36 cellular contexts compared by ENCODE assay signal in genomic region chr2:122363885-122364284, GRCh38.
"Had no signal": no experiment of that assay in that cellular context is flagged by ENCODE, and none has a peak within 500 bp of the region (broad histone marks: within the 10 kb centered on the region; RNA-seq: fewer than 3 reads in every experiment).

No MANE protein-coding gene starts in this region.

- H3K9me3 ChIP-seq: adrenal gland, ascending aorta had no signal

- H3K27ac Mint-ChIP-seq: activated B cell treated with CpG ODN at 0.5 μM for 24 hours; activated CD4-positive, alpha-beta memory T cell treated with anti-CD3 and anti-CD28 coated beads for 36 hours; activated CD4-positive, alpha-beta T cell treated with anti-CD3 and anti-CD28 coated beads, Interleukin-2, amount 10 ng/mL, durations not matched to agents 24 days and 14 days; activated CD8-positive, alpha-beta T cell treated with anti-CD3 and anti-CD28 coated beads for 36 hours; activated naive CD4-positive, alpha-beta T cell treated with anti-CD3 and anti-CD28 coated beads for 36 hours; activated naive CD4-positive, alpha-beta T cell treated with anti-CD3 and anti-CD28 coated beads, Interleukin-2, amount 50 U/mL, for 72 hours; activated naive CD8-positive, alpha-beta T cell treated with anti-CD3 and anti-CD28 coated beads for 36 hours; activated T-cell treated with anti-CD3 and anti-CD28 coated beads, Interleukin-2, amount 50 U/mL, for 72 hours; activated T-helper 1 cell treated with anti-CD3 and anti-CD28 coated beads, Interleukin-12 subunit alpha, Interleukin-12 subunit beta, Interleukin-2, Interleukin-4 antibody, amounts not matched to agents 30 ng/mL and 10 ng/mL and 1 ng/mL, durations not matched to agents 14 hours and 24 hours and 36 hours; activated T-helper 17 cell treated with anti-CD3 and anti-CD28 coated beads, Interleukin-2, amount 50 U/mL, for 72 hours; brain; T-helper 1 cell treated with Interleukin-12 subunit alpha and Interleukin-12 subunit beta and Interleukin-4 antibody, amounts not matched to agents 30 μg/mL and 1 μg/mL, for 36 hours; T-helper 2 cell treated with Interferon-gamma antibody and Interleukin-4, amounts not matched to agents 5 μg/mL and 100 μg/mL, for 36 hours had no signal

- H3K4me3 ChIP-seq: adrenal gland, ascending aorta, cardiac muscle cell had no signal

- ATAC-seq: activated CD8-positive, alpha-beta T cell treated with anti-CD3 and anti-CD28 coated beads for 36 hours; activated naive CD4-positive, alpha-beta T cell treated with anti-CD3 and anti-CD28 coated beads, Interleukin-2, amount 50 U/mL, for 72 hours; activated T-cell treated with anti-CD3 and anti-CD28 coated beads, Interleukin-2, amount 50 U/mL, for 4 hours; activated T-cell treated with anti-CD3 and anti-CD28 coated beads, Interleukin-2, amount 50 U/mL, for 72 hours; activated T-helper 17 cell treated with anti-CD3 and anti-CD28 coated beads, Interleukin-2, amount 50 U/mL, for 72 hours had no signal

- H3K27me3 ChIP-seq: adrenal gland, ascending aorta, cardiac muscle cell had no signal

- H3K4me3 Mint-ChIP-seq: activated B cell treated with CpG ODN at 0.5 μM for 24 hours; activated CD4-positive, alpha-beta memory T cell treated with anti-CD3 and anti-CD28 coated beads for 36 hours; activated CD4-positive, alpha-beta T cell treated with anti-CD3 and anti-CD28 coated beads, Interleukin-2, amount 10 ng/mL, durations not matched to agents 24 days and 14 days; activated CD8-positive, alpha-beta T cell treated with anti-CD3 and anti-CD28 coated beads for 36 hours; activated naive CD4-positive, alpha-beta T cell treated with anti-CD3 and anti-CD28 coated beads for 36 hours; activated naive CD8-positive, alpha-beta T cell treated with anti-CD3 and anti-CD28 coated beads for 36 hours; activated T-cell treated with anti-CD3 and anti-CD28 coated beads, Interleukin-2, amount 50 U/mL, for 4 hours; activated T-cell treated with anti-CD3 and anti-CD28 coated beads, Interleukin-2, amount 50 U/mL, for 72 hours; activated T-helper 1 cell treated with anti-CD3 and anti-CD28 coated beads, Interleukin-12 subunit alpha, Interleukin-12 subunit beta, Interleukin-2, Interleukin-4 antibody, amounts not matched to agents 30 ng/mL and 10 ng/mL and 1 ng/mL, durations not matched to agents 14 hours and 24 hours and 36 hours; activated T-helper 17 cell treated with anti-CD3 and anti-CD28 coated beads, Interleukin-2, amount 50 U/mL, for 72 hours; brain; central memory CD8-positive, alpha-beta T cell; T-helper 1 cell treated with Interleukin-12 subunit alpha and Interleukin-12 subunit beta and Interleukin-4 antibody, amounts not matched to agents 30 μg/mL and 1 μg/mL, for 36 hours; T-helper 2 cell treated with Interferon-gamma antibody and Interleukin-4, amounts not matched to agents 5 μg/mL and 100 μg/mL, for 36 hours had no signal

- H3K4me1 ChIP-seq: adrenal gland, ascending aorta had no signal

- DNase-seq: activated B cell treated with CpG ODN at 0.5 μM for 24 hours; activated CD4-positive, alpha-beta memory T cell treated with anti-CD3 and anti-CD28 coated beads for 36 hours; activated CD4-positive, alpha-beta T cell treated with anti-CD3 and anti-CD28 coated beads for 4 hours; activated CD4-positive, alpha-beta T cell treated with anti-CD3 and anti-CD28 coated beads, Interleukin-2, amount 10 ng/mL, durations not matched to agents 24 days and 14 days; activated CD4-positive, alpha-beta T cell treated with anti-CD3 and anti-CD28 coated beads, Interleukin-2, amount 50 U/mL, for 1 hour; activated CD4-positive, alpha-beta T cell treated with anti-CD3 and anti-CD28 coated beads, Interleukin-2, amount 50 U/mL, for 4 hours; activated CD4-positive, CD25-positive, alpha-beta regulatory T cell treated with anti-CD3 and anti-CD28 coated beads, Interleukin-2, amount 50 U/mL, for 72 hours; activated CD8-positive, alpha-beta memory T cell treated with anti-CD3 and anti-CD28 coated beads, Interleukin-2, amount 50 U/mL, for 4 hours; activated CD8-positive, alpha-beta T cell treated with anti-CD3 and anti-CD28 coated beads for 36 hours; activated effector memory CD4-positive, alpha-beta T cell treated with anti-CD3 and anti-CD28 coated beads, Interleukin-2, amount 50 U/mL, for 16 hours; activated gamma-delta T cell treated with Interleukin-2 at 50 U/mL for 16 hours; activated naive CD4-positive, alpha-beta T cell; activated naive CD4-positive, alpha-beta T cell treated with anti-CD3 and anti-CD28 coated beads for 36 hours; activated naive CD4-positive, alpha-beta T cell treated with anti-CD3 and anti-CD28 coated beads, Interleukin-2, amount 50 U/mL, for 16 hours; activated naive CD8-positive, alpha-beta T cell treated with anti-CD3 and anti-CD28 coated beads for 36 hours; activated T-cell treated with anti-CD3 and anti-CD28 coated beads for 4 hours; activated T-cell treated with anti-CD3 and anti-CD28 coated beads, Interleukin-2, amount 50 U/mL, for 1 hour; activated T-cell treated with anti-CD3 and anti-CD28 coated beads, Interleukin-2, amount 50 U/mL, for 4 hours; activated T-cell treated with anti-CD3 and anti-CD28 coated beads, Interleukin-2, amount 50 U/mL, for 72 hours; adrenal gland; amniotic stem cell; caudate nucleus; cerebellar nuclear complex; T-helper 1 cell; T-helper 2 cell; T-helper 9 cell had no signal

- H3K9me3 Mint-ChIP-seq: activated B cell treated with CpG ODN at 0.5 μM for 24 hours; activated CD4-positive, alpha-beta memory T cell treated with anti-CD3 and anti-CD28 coated beads for 36 hours; activated CD4-positive, alpha-beta T cell treated with anti-CD3 and anti-CD28 coated beads, Interleukin-2, amount 10 ng/mL, durations not matched to agents 24 days and 14 days; activated CD8-positive, alpha-beta T cell treated with anti-CD3 and anti-CD28 coated beads for 36 hours; activated naive CD4-positive, alpha-beta T cell treated with anti-CD3 and anti-CD28 coated beads for 36 hours; activated naive CD4-positive, alpha-beta T cell treated with anti-CD3 and anti-CD28 coated beads, Interleukin-2, amount 50 U/mL, for 72 hours; activated naive CD8-positive, alpha-beta T cell treated with anti-CD3 and anti-CD28 coated beads for 36 hours; activated T-cell treated with anti-CD3 and anti-CD28 coated beads, Interleukin-2, amount 50 U/mL, for 72 hours; activated T-helper 1 cell treated with anti-CD3 and anti-CD28 coated beads, Interleukin-12 subunit alpha, Interleukin-12 subunit beta, Interleukin-2, Interleukin-4 antibody, amounts not matched to agents 30 ng/mL and 10 ng/mL and 1 ng/mL, durations not matched to agents 14 hours and 24 hours and 36 hours; activated T-helper 17 cell treated with anti-CD3 and anti-CD28 coated beads, Interleukin-2, amount 50 U/mL, for 72 hours; brain; central memory CD8-positive, alpha-beta T cell; T-helper 1 cell treated with Interleukin-12 subunit alpha and Interleukin-12 subunit beta and Interleukin-4 antibody, amounts not matched to agents 30 μg/mL and 1 μg/mL, for 36 hours; T-helper 2 cell treated with Interferon-gamma antibody and Interleukin-4, amounts not matched to agents 5 μg/mL and 100 μg/mL, for 36 hours had no signal

- H3K4me1 Mint-ChIP-seq: activated B cell treated with CpG ODN at 0.5 μM for 24 hours; activated CD4-positive, alpha-beta T cell treated with anti-CD3 and anti-CD28 coated beads, Interleukin-2, amount 10 ng/mL, durations not matched to agents 24 days and 14 days; activated naive CD8-positive, alpha-beta T cell treated with anti-CD3 and anti-CD28 coated beads for 36 hours; activated T-helper 17 cell treated with anti-CD3 and anti-CD28 coated beads, Interleukin-2, amount 50 U/mL, for 72 hours; central memory CD8-positive, alpha-beta T cell had no signal

- H3K36me3 Mint-ChIP-seq: activated CD4-positive, alpha-beta memory T cell treated with anti-CD3 and anti-CD28 coated beads for 36 hours; activated naive CD4-positive, alpha-beta T cell treated with anti-CD3 and anti-CD28 coated beads, Interleukin-2, amount 50 U/mL, for 72 hours; activated naive CD8-positive, alpha-beta T cell treated with anti-CD3 and anti-CD28 coated beads for 36 hours; brain had no signal

- H3K27me3 Mint-ChIP-seq: activated B cell treated with CpG ODN at 0.5 μM for 24 hours; activated CD4-positive, alpha-beta memory T cell treated with anti-CD3 and anti-CD28 coated beads for 36 hours; activated CD4-positive, alpha-beta T cell treated with anti-CD3 and anti-CD28 coated beads, Interleukin-2, amount 10 ng/mL, durations not matched to agents 24 days and 14 days; activated CD8-positive, alpha-beta T cell treated with anti-CD3 and anti-CD28 coated beads for 36 hours; activated naive CD8-positive, alpha-beta T cell treated with anti-CD3 and anti-CD28 coated beads for 36 hours; activated T-helper 17 cell treated with anti-CD3 and anti-CD28 coated beads, Interleukin-2, amount 50 U/mL, for 72 hours; brain; central memory CD8-positive, alpha-beta T cell had no signal

- H3K27ac ChIP-seq: adrenal gland, ascending aorta, cardiac muscle cell, VCaP had no signal

- H3K36me3 ChIP-seq: adrenal gland, ascending aorta, cardiac muscle cell had no signal
